22 cellular contexts compared by ENCODE assay signal in genomic region chr12:124477109-124477915, GRCh38.
DNase-seq lines count a peak whose midpoint lies in the region; ATAC-seq and TF ChIP-seq lines count a peak whose summit lies in the region.
"Had no signal": no experiment of that assay in that cellular context is flagged by ENCODE, and none has a peak within 500 bp of the region (broad histone marks: within the 10 kb centered on the region; RNA-seq: fewer than 3 reads in every experiment).

No MANE protein-coding gene starts in this region.

- BruUV-seq in PC-9 (replicated peaks; lab: Mats Ljungman, UMichigan), result no TSS peak

- H3K27me3 ChIP-seq in mesenchymal stem cell (ENCODE audit: control insufficient read depth in 1 of 2, insufficient read depth in 1 of 2, low read length in 2 of 2), result no peaks in the 10 kb centered on the region
- no peaks in the 10 kb centered on the region for H3K27me3 ChIP-seq in PC-9 (ENCODE audit: insufficient read depth, low read depth)
- H3K27me3 ChIP-seq: thyroid gland had no signal

- no peak for TF ChIP-seq CTCF in GM12864 (IDR thresholded peaks at IDR 0.05; ENCODE audit: low read depth, low read length, missing control alignments)
- no peak for TF ChIP-seq CTCF in activated B cell treated with CpG ODN at 0.5 μM for 24 hours (IDR thresholded peaks at IDR 0.05)
- TF ChIP-seq CTCF in PC-9 (conservative IDR thresholded peaks at IDR 0.05), result no peak

- POLR2A ChIA-PET in activated B cell treated with CpG ODN at 0.5 μM for 24 hours (lab: Charles Lee), result interaction anchor here (0.6 to 1.6 kb wide), 7 partner anchors 11 to 424 kb away, joined by 3 to 8 read pairs (median 4); no protein-coding TSS in a partner anchor
- POLR2A ChIA-PET in PC-9 (lab: Charles Lee; ENCODE audit: unreplicated experiment), result no interaction called here

- intact Hi-C loops in activated B cell treated with CpG ODN at 0.5 μM for 24 hours (cut with micrococcal nuclease) (loop anchor here (1.0 to 2.0 kb wide), 7 partner anchors 11 to 297 kb away; no protein-coding TSS in a partner anchor), PC-9 (cut with micrococcal nuclease; ENCODE audit: unreplicated experiment) (no loop called here)
- intact Hi-C loops in activated T-helper 1 cell treated with anti-CD3 and anti-CD28 coated beads, Interleukin-12 subunit alpha, Interleukin-12 subunit beta, Interleukin-2, Interleukin-4 antibody, amounts not matched to agents 30 ng/mL and 10 ng/mL and 1 ng/mL, durations not matched to agents 14 hours and 24 hours and 36 hours (cut with micrococcal nuclease), result no loop called here

- H3K9me2 ChIP-seq in PC-9 (ENCODE audit: insufficient read depth), result no peaks in the 10 kb centered on the region

- peaks cover 71% of the 10 kb centered on the region for H3K36me3 Mint-ChIP-seq in activated B cell treated with CpG ODN at 0.5 μM for 24 hours (ENCODE audit: low read depth)
- H3K36me3 Mint-ChIP-seq in activated T-helper 1 cell treated with anti-CD3 and anti-CD28 coated beads, Interleukin-12 subunit alpha, Interleukin-12 subunit beta, Interleukin-2, Interleukin-4 antibody, amounts not matched to agents 30 ng/mL and 10 ng/mL and 1 ng/mL, durations not matched to agents 14 hours and 24 hours and 36 hours (ENCODE audit: low read depth), result peaks cover 56% of the 10 kb centered on the region

- DNase-seq in ACHN, result peak; percentile 27
- peak; percentile 64 for DNase-seq in GM12864 (ENCODE audit: low read depth)
- DNase-seq in activated B cell treated with CpG ODN at 0.5 μM for 24 hours, result no peak
- peak; percentile 39 for DNase-seq in mesenchymal stem cell
- no peak for DNase-seq in NCI-H446 (lab: John Stamatoyannopoulos, UW)
- no peak for DNase-seq in activated T-helper 1 cell treated with anti-CD3 and anti-CD28 coated beads, Interleukin-12 subunit alpha, Interleukin-12 subunit beta, Interleukin-2, Interleukin-4 antibody, amounts not matched to agents 30 ng/mL and 10 ng/mL and 1 ng/mL, durations not matched to agents 14 hours and 24 hours and 36 hours (ENCODE audit: low spot score)
- DNase-seq in COLO668 (lab: John Stamatoyannopoulos, UW; ENCODE audit: unreplicated experiment), result no peak
- DNase-seq in PC-9, result no peak
- DNase-seq: activated naive CD8-positive, alpha-beta T cell treated with anti-CD3 and anti-CD28 coated beads, Interleukin-2, amount 50 U/mL, for 24 hours; central memory CD4-positive, alpha-beta T cell; effector memory CD4-positive, alpha-beta T cell; GDM1; left cardiac atrium; NCI-H1092; NCI-H69; small intestine; thyroid gland had no signal

- no peak overlapping the region for H4K91ac ChIP-seq in mesenchymal stem cell (ENCODE audit: low read length)

- peaks cover 36% of the 10 kb centered on the region for H3K79me1 ChIP-seq in mesenchymal stem cell (replicated peaks; ENCODE audit: low read length, poor library complexity, severe bottlenecking)

- no peak overlapping the region for H4K8ac ChIP-seq in mesenchymal stem cell (ENCODE audit: low read length)

- H3K36me3 ChIP-seq in mesenchymal stem cell (ENCODE audit: control insufficient read depth in 1 of 2, insufficient read depth in 2 of 2, low read depth in 1 of 2, low read length in 2 of 2), result peaks cover 70 to 80% of the 10 kb centered on the region in 2 experiments
- H3K36me3 ChIP-seq in PC-9 (ENCODE audit: low read depth), result peaks cover 47% of the 10 kb centered on the region

- H3K4me3 Mint-ChIP-seq in activated B cell treated with CpG ODN at 0.5 μM for 24 hours, result peak overlapping the region; percentile 57
- no peak overlapping the region for H3K4me3 Mint-ChIP-seq in activated T-helper 1 cell treated with anti-CD3 and anti-CD28 coated beads, Interleukin-12 subunit alpha, Interleukin-12 subunit beta, Interleukin-2, Interleukin-4 antibody, amounts not matched to agents 30 ng/mL and 10 ng/mL and 1 ng/mL, durations not matched to agents 14 hours and 24 hours and 36 hours
- H3K4me3 Mint-ChIP-seq: activated naive CD8-positive, alpha-beta T cell treated with anti-CD3 and anti-CD28 coated beads, Interleukin-2, amount 50 U/mL, for 24 hours; GM23338 had no signal

- H3K27ac Mint-ChIP-seq in activated B cell treated with CpG ODN at 0.5 μM for 24 hours, result peak overlapping the region; percentile 75
- H3K27ac Mint-ChIP-seq in activated T-helper 1 cell treated with anti-CD3 and anti-CD28 coated beads, Interleukin-12 subunit alpha, Interleukin-12 subunit beta, Interleukin-2, Interleukin-4 antibody, amounts not matched to agents 30 ng/mL and 10 ng/mL and 1 ng/mL, durations not matched to agents 14 hours and 24 hours and 36 hours, result no peak overlapping the region
- H3K27ac Mint-ChIP-seq: activated naive CD8-positive, alpha-beta T cell treated with anti-CD3 and anti-CD28 coated beads, Interleukin-2, amount 50 U/mL, for 24 hours; GM23338 had no signal

- 94% methylated on average over 15 of the region's 15 CpGs for WGBS in mesenchymal stem cell

- H2BK120ac ChIP-seq in mesenchymal stem cell (ENCODE audit: low read depth, low read length), result no peak overlapping the region

- H2AFZ ChIP-seq in mesenchymal stem cell (ENCODE audit: low read depth, low read length) (no peak overlapping the region), PC-9 (no peak overlapping the region)
- H2AFZ ChIP-seq: GM23338, parathyroid adenoma had no signal

- H3K14ac ChIP-seq in mesenchymal stem cell (ENCODE audit: low read length in 2 of 2), result no peak overlapping the region

- peaks cover 55% of the 10 kb centered on the region for H3K4me1 Mint-ChIP-seq in activated B cell treated with CpG ODN at 0.5 μM for 24 hours
- peaks cover 23% of the 10 kb centered on the region for H3K4me1 Mint-ChIP-seq in activated T-helper 1 cell treated with anti-CD3 and anti-CD28 coated beads, Interleukin-12 subunit alpha, Interleukin-12 subunit beta, Interleukin-2, Interleukin-4 antibody, amounts not matched to agents 30 ng/mL and 10 ng/mL and 1 ng/mL, durations not matched to agents 14 hours and 24 hours and 36 hours (ENCODE audit: low read depth)

- H3K9ac ChIP-seq in mesenchymal stem cell (ENCODE audit: low read length), result no peak overlapping the region
- H3K9ac ChIP-seq: parathyroid adenoma had no signal

- H2BK15ac ChIP-seq in mesenchymal stem cell (ENCODE audit: low read depth, poor library complexity, severe bottlenecking), result no peak overlapping the region

- H3K4me3 ChIP-seq in GM12864 (ENCODE audit: low read depth, low read length), result no peak overlapping the region; the same call in 1 of the 2 replicates
- no peak overlapping the region for H3K4me3 ChIP-seq in mesenchymal stem cell (ENCODE audit: insufficient read depth in 1 of 2, low read depth in 1 of 2, low read length in 2 of 2)
- H3K4me3 ChIP-seq in PC-9, result no peak overlapping the region
- H3K4me3 ChIP-seq: GM23338, K562, thyroid gland had no signal

- H3K9me3 Mint-ChIP-seq in activated B cell treated with CpG ODN at 0.5 μM for 24 hours, result peaks cover 10% of the 10 kb centered on the region
- peaks cover 25% of the 10 kb centered on the region for H3K9me3 Mint-ChIP-seq in activated T-helper 1 cell treated with anti-CD3 and anti-CD28 coated beads, Interleukin-12 subunit alpha, Interleukin-12 subunit beta, Interleukin-2, Interleukin-4 antibody, amounts not matched to agents 30 ng/mL and 10 ng/mL and 1 ng/mL, durations not matched to agents 14 hours and 24 hours and 36 hours

- in situ Hi-C loops in ACHN (cut with HindIII; ENCODE audit: low pct_ligation_motif_present, low pct_unique_long_range_greater_than_20kb, low sequenced_read_pairs), result no loop called here

- H3K18ac ChIP-seq in mesenchymal stem cell (ENCODE audit: low read depth in 1 of 2, low read length in 2 of 2), result no peak overlapping the region

- H3K9me3 ChIP-seq in mesenchymal stem cell (ENCODE audit: control insufficient read depth, low read length), result peaks cover 9% of the 10 kb centered on the region
- no peaks in the 10 kb centered on the region for H3K9me3 ChIP-seq in PC-9 (ENCODE audit: insufficient read depth, low read depth)
- H3K9me3 ChIP-seq: thyroid gland had no signal

- CTCF ChIA-PET in activated B cell treated with CpG ODN at 0.5 μM for 24 hours (lab: Charles Lee), result interaction anchor here (1.3 to 1.4 kb wide), 2 partner anchors 16 to 21 kb away, joined by 3 to 4 read pairs; no protein-coding TSS in a partner anchor
- CTCF ChIA-PET in PC-9 (lab: Charles Lee), result interaction anchor here (0.5 kb wide), 1 partner anchor 64 kb away, joined by 11 read pairs; no protein-coding TSS in a partner anchor

- peak overlapping the region; percentile 66 for H2AK5ac ChIP-seq in mesenchymal stem cell (ENCODE audit: low read length, severe bottlenecking)

- H2BK12ac ChIP-seq in mesenchymal stem cell (ENCODE audit: low read length in 2 of 2), result no peak overlapping the region

- peak overlapping the region; percentile 21 for H2BK5ac ChIP-seq in mesenchymal stem cell (ENCODE audit: low read depth, low read length, poor library complexity, severe bottlenecking)

- peaks cover 33% of the 10 kb centered on the region for H4K20me1 ChIP-seq in PC-9 (ENCODE audit: insufficient read depth)

- no peak overlapping the region for H3K4me2 ChIP-seq in mesenchymal stem cell (ENCODE audit: low read length, poor library complexity, severe bottlenecking)
- H3K4me2 ChIP-seq in PC-9, result no peak overlapping the region
- H3K4me2 ChIP-seq: GM23338 had no signal

- H3F3A ChIP-seq in PC-9 (ENCODE audit: insufficient read depth, low read depth), result peaks cover 44% of the 10 kb centered on the region

- no peaks in the 10 kb centered on the region for H3K27me3 Mint-ChIP-seq in activated B cell treated with CpG ODN at 0.5 μM for 24 hours
- H3K27me3 Mint-ChIP-seq in activated T-helper 1 cell treated with anti-CD3 and anti-CD28 coated beads, Interleukin-12 subunit alpha, Interleukin-12 subunit beta, Interleukin-2, Interleukin-4 antibody, amounts not matched to agents 30 ng/mL and 10 ng/mL and 1 ng/mL, durations not matched to agents 14 hours and 24 hours and 36 hours (ENCODE audit: insufficient read depth), result peaks cover 6% of the 10 kb centered on the region
- H3K27me3 Mint-ChIP-seq: activated naive CD8-positive, alpha-beta T cell treated with anti-CD3 and anti-CD28 coated beads, Interleukin-2, amount 50 U/mL, for 24 hours had no signal

- peaks cover 62% of the 10 kb centered on the region for H3K4me1 ChIP-seq in mesenchymal stem cell (ENCODE audit: control insufficient read depth, insufficient read depth, low read depth, low read length)
- H3K4me1 ChIP-seq in PC-9 (replicated peaks; ENCODE audit: insufficient read depth), result peaks cover 25% of the 10 kb centered on the region
- H3K4me1 ChIP-seq: parathyroid adenoma had no signal

- peaks cover 41% of the 10 kb centered on the region for H3K79me2 ChIP-seq in PC-9 (ENCODE audit: low read depth)

- no peak overlapping the region for H3K23ac ChIP-seq in mesenchymal stem cell (ENCODE audit: low read length in 2 of 2)

- H3K4ac ChIP-seq in mesenchymal stem cell (ENCODE audit: low read depth in 1 of 2, low read length in 2 of 2), result no peak overlapping the region

- H3K27ac ChIP-seq in mesenchymal stem cell (ENCODE audit: low read length, poor library complexity, severe bottlenecking) (peak overlapping the region; percentile 70), PC-9 (no peak overlapping the region)
- H3K27ac ChIP-seq: parathyroid adenoma, thyroid gland had no signal

- peak; percentile 68 for ATAC-seq in activated B cell treated with CpG ODN at 0.5 μM for 24 hours (ENCODE audit: low read depth)
- ATAC-seq: activated naive CD8-positive, alpha-beta T cell treated with anti-CD3 and anti-CD28 coated beads, Interleukin-2, amount 50 U/mL, for 24 hours; GM23338; K562; left cardiac atrium; Panc1; SK-N-SH treated with all-trans-retinoic acid at 6 μM for 48 hours had no signal

Comparison
In these comparisons a context has a peak if more than half of its experiments do, and no peak if none do; other contexts are left out.
1. DNase-seq: peak in ACHN (single experiment), GM12864 (single experiment) and mesenchymal stem cell (single experiment); none in activated B cell treated with CpG ODN at 0.5 μM for 24 hours (single experiment), NCI-H446 (0 of 2), activated T-helper 1 cell treated with anti-CD3 and anti-CD28 coated beads, Interleukin-12 subunit alpha, Interleukin-12 subunit beta, Interleukin-2, Interleukin-4 antibody, amounts not matched to agents 30 ng/mL and 10 ng/mL and 1 ng/mL, durations not matched to agents 14 hours and 24 hours and 36 hours (single experiment), COLO668 (single experiment) and PC-9 (0 of 2).